ENCODE assay signal across 10 cellular contexts in the genomic region with DNA sequence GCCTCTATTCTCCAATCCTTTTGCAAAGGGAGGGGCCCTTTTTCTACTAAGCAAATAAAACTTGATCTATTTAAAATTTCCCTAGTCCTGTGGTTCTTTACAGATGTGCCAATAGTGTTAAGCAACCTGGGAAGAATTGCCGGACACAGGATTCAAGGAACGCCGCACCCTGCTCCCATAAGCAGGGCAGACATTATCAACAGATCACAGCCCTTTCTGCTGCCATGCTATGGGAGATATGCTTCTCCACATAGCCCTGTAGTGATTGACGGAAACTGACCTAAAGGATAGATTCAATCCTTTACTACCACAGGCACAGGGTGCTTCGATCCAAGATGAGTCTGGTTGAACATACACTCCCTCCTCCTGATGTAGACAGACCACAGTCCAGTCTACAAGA.
DNase-seq lines count a peak whose midpoint lies in the region; ATAC-seq and TF ChIP-seq lines count a peak whose summit lies in the region.
"Had no signal": no experiment of that assay in that cellular context is flagged by ENCODE, and none has a peak within 500 bp of the region (broad histone marks: within the 10 kb centered on the region; RNA-seq: fewer than 3 reads in every experiment).

No MANE protein-coding gene starts in this region.

- H3K27ac ChIP-seq in CD4-positive, alpha-beta memory T cell (ENCODE audit: low read depth, low read length) = peak overlapping the region; percentile 36
- no peak overlapping the region for H3K27ac ChIP-seq in colonic mucosa

- peak overlapping the region; percentile 44 for H3K9ac ChIP-seq in adipocyte (ENCODE audit: low read length)
- no peak overlapping the region for H3K9ac ChIP-seq in colonic mucosa (ENCODE audit: low read depth in 2 of 2, low read length in 2 of 2)

- POLR2A ChIA-PET in CD4-positive, alpha-beta memory T cell (lab: Charles Lee; ENCODE audit: partially characterized antibody) = interaction anchor here (1.0 to 4.2 kb wide), 6 partner anchors 12 to 250 kb away, joined by 3 to 33 read pairs (median 8); no protein-coding TSS in a partner anchor

- intact Hi-C loops in CD4-positive, alpha-beta memory T cell (cut with micrococcal nuclease) = loop anchor here (2.0 kb wide), 3 partner anchors 13 to 35 kb away; no protein-coding TSS in a partner anchor
- intact Hi-C loops in colonic mucosa (cut with DNase I) = no loop called here

- peaks cover 92% of the 10 kb centered on the region for H3K4me1 ChIP-seq in CD4-positive, alpha-beta memory T cell (ENCODE audit: insufficient read depth, low read length)
- H3K4me1 ChIP-seq in adipocyte (ENCODE audit: control insufficient read depth, insufficient read depth, low read length) = peaks cover 68% of the 10 kb centered on the region
- no peaks in the 10 kb centered on the region for H3K4me1 ChIP-seq in colonic mucosa

- no peaks in the 10 kb centered on the region for H3K27me3 ChIP-seq in CD4-positive, alpha-beta memory T cell (ENCODE audit: insufficient read depth, low read length)
- H3K27me3 ChIP-seq in adipocyte (replicated peaks; ENCODE audit: control insufficient read depth, insufficient read depth, low read length) (no peaks in the 10 kb centered on the region), colonic mucosa (no peaks in the 10 kb centered on the region)

- H3K4me3 Mint-ChIP-seq in CD4-positive, alpha-beta memory T cell = peak overlapping the region; percentile 50 to 86 (median 76)

- H3K36me3 Mint-ChIP-seq in CD4-positive, alpha-beta memory T cell = peaks cover 52 to 68% of the 10 kb centered on the region in 2 donors

- peak overlapping the region in 1 of 2 donors; percentile 25 for H3K4me3 ChIP-seq in CD4-positive, alpha-beta memory T cell (ENCODE audit: low read length in 2 of 2)
- H3K4me3 ChIP-seq in adipocyte (ENCODE audit: low read length) (peak overlapping the region; percentile 14), colonic mucosa (no peak overlapping the region), foreskin fibroblast (ENCODE audit: low read depth in 1 of 2, low read length in 2 of 2) (no peak overlapping the region)

- peaks cover 70 to 98% (median 85%) of the 10 kb centered on the region in 4 donors for H3K4me1 Mint-ChIP-seq in CD4-positive, alpha-beta memory T cell

- TF ChIP-seq CTCF in colonic mucosa (IDR thresholded peaks at IDR 0.05) (no peak), foreskin fibroblast (IDR thresholded peaks at IDR 0.05; ENCODE audit: low read depth, low read length) (no peak)

- CTCF ChIA-PET in CD4-positive, alpha-beta memory T cell (lab: Charles Lee; ENCODE audit: partially characterized antibody) = interaction anchor here (1.0 to 3.6 kb wide), 5 partner anchors 14 to 273 kb away, joined by 3 to 16 read pairs (median 5); no protein-coding TSS in a partner anchor

- DNase-seq in CD4-positive, alpha-beta memory T cell = no peak
- no peak for DNase-seq in adipocyte (ENCODE audit: low read depth)
- no peak for DNase-seq in NAMALWA (ENCODE audit: low spot score)
- DNase-seq in colonic mucosa = no peak
- no peak for DNase-seq in cerebellum (ENCODE audit: low spot score)
- DNase-seq in foreskin fibroblast = no peak
- DNase-seq: retina had no signal

- ATAC-seq in GM19455 (IDR thresholded peaks at IDR 0.05; ENCODE audit: unreplicated experiment) = peak; percentile 26
- peak; percentile 11 for ATAC-seq in HG03097 (IDR thresholded peaks at IDR 0.05; ENCODE audit: low FRiP score, unreplicated experiment)
- ATAC-seq: HCT116 had no signal

- H3K27me3 Mint-ChIP-seq in CD4-positive, alpha-beta memory T cell = no peaks in the 10 kb centered on the region

- H3K9me3 Mint-ChIP-seq in CD4-positive, alpha-beta memory T cell = no peaks in the 10 kb centered on the region

- peaks cover 20% of the 10 kb centered on the region for H3K36me3 ChIP-seq in CD4-positive, alpha-beta memory T cell (ENCODE audit: insufficient read depth, low read length)
- H3K36me3 ChIP-seq in adipocyte (ENCODE audit: control insufficient read depth, insufficient read depth, low read length, severe bottlenecking) (peaks cover 9% of the 10 kb centered on the region), colonic mucosa (no peaks in the 10 kb centered on the region)

- H3K27ac Mint-ChIP-seq in CD4-positive, alpha-beta memory T cell = peak overlapping the region; percentile 88 to 97 (median 95)

- no peaks in the 10 kb centered on the region for H3K9me3 ChIP-seq in CD4-positive, alpha-beta memory T cell (ENCODE audit: control insufficient read depth in 1 of 2, low read length in 2 of 2)
- H3K9me3 ChIP-seq in adipocyte (ENCODE audit: control insufficient read depth, low read length) (no peaks in the 10 kb centered on the region), colonic mucosa (no peaks in the 10 kb centered on the region)
